In the genomic region with DNA sequence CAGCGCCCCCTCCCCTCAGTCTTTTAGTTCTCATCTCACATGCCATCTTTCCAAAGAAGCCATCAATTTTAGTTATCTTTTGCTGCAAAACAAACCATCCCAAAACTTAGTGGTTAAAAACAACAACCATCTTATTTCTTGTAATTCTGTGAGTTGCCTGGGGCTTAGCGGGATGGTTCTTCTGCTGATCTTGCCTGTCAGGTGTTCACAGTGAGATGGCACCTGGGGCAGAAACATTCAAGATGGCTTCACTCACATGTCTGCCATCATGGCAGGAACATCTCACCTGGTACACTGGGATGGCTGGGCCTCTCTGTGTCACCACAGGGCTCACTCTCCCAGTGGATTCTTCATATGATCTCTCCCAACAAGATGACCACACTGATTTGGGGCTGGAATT, we compare ENCODE assay signal across 22 cellular contexts.
A peak's percentile ranks its signal among the peaks of the same experiment; 100 is the strongest.
DNase-seq lines count a peak whose midpoint lies in the region; ATAC-seq, FAIRE-seq and TF ChIP-seq lines count a peak whose summit lies in the region.
"Had no signal": no experiment of that assay in that cellular context is flagged by ENCODE, and none has a peak within 500 bp of the region (broad histone marks: within the 10 kb centered on the region; RNA-seq: fewer than 3 reads in every experiment).

No MANE protein-coding gene starts in this region.

- no peak overlapping the region for H3K18ac ChIP-seq in H1 (ENCODE audit: extremely low read depth, low read length)

- H3K4me3 ChIP-seq in heart left ventricle (no peak overlapping the region), H1 (ENCODE audit: extremely low read depth in 1 of 4, insufficient read depth in 2 of 4, low read depth in 3 of 4, low read length in 4 of 4) (no peak overlapping the region)
- H3K4me3 ChIP-seq: A549; BLaER1 treated with 17β-estradiol and CSF1 and Interleukin-3, amounts not matched to agents 10 nM and 100 nM had no signal

- H3K79me2 ChIP-seq in H1 (ENCODE audit: control insufficient read depth in 1 of 2, insufficient read depth in 2 of 2, low read length in 2 of 2) = no peaks in the 10 kb centered on the region

- no peak overlapping the region for H4K5ac ChIP-seq in H1 (ENCODE audit: insufficient read length, low read depth, low read length)

- no peak overlapping the region for H3K56ac ChIP-seq in H1 (replicated peaks; ENCODE audit: insufficient read length, low read depth, low read length)

- no peak overlapping the region; the same call in 1 of the 2 replicates for H2BK12ac ChIP-seq in H1 (ENCODE audit: low read depth, low read length)

- H3K27ac ChIP-seq in heart left ventricle = no peak overlapping the region
- no peak overlapping the region for H3K27ac ChIP-seq in H1 (ENCODE audit: low read depth, low read length)
- H3K27ac ChIP-seq: 22Rv1; BLaER1 treated with 17β-estradiol and CSF1 and Interleukin-3, amounts not matched to agents 10 nM and 100 nM; C4-2B had no signal

- H3K14ac ChIP-seq in H1 (ENCODE audit: insufficient read length) = no peak overlapping the region

- TF ChIP-seq CTCF in heart left ventricle (IDR thresholded peaks at IDR 0.05) (no peak), H1 (IDR thresholded peaks at IDR 0.05; ENCODE audit: control extremely low read depth in 1 of 3, insufficient read depth in 1 of 3, low read depth in 1 of 3, low read length in 3 of 3) (no peak)

- H4K8ac ChIP-seq in H1 (ENCODE audit: extremely low read depth, insufficient read depth, low read length) = no peak overlapping the region

- no peak overlapping the region for H2BK120ac ChIP-seq in H1 (replicated peaks; ENCODE audit: low read depth, low read length)

- 71 to 96% (median 95%) methylated on average over 2 of the region's 2 CpGs for WGBS in heart left ventricle, 4 donors
- 94% methylated on average over 2 of the region's 2 CpGs; no CpG with 5 or more reads in 1 of the 2 experiments for WGBS in H1 (ENCODE audit: extremely low coverage in 1 of 2, insufficient coverage in 1 of 2, insufficient read length in 1 of 2, insufficient replicate concordance in 2 of 2, low coverage in 1 of 2, low lambda C conversion rate in 2 of 2, missing lambda C conversion rate in 1 of 2), 2 experiments

- TF ChIP-seq RAD21 in H1 (IDR thresholded peaks at IDR 0.05 in 1 of 2, conservative IDR thresholded peaks at IDR 0.05 in 1 of 2; ENCODE audit: low read depth in 2 of 2, low read length in 2 of 2) = no peak

- H3K27me3 ChIP-seq in heart left ventricle (no peaks in the 10 kb centered on the region), H1 (replicated peaks in 1 of 4; ENCODE audit: control insufficient read depth in 3 of 4, extremely low read depth in 1 of 4, insufficient read depth in 3 of 4, low read length in 3 of 4) (no peaks in the 10 kb centered on the region)
- H3K27me3 ChIP-seq: BLaER1 treated with 17β-estradiol and CSF1 and Interleukin-3, amounts not matched to agents 10 nM and 100 nM had no signal

- H3K4me1 ChIP-seq in heart left ventricle (no peaks in the 10 kb centered on the region), H1 (replicated peaks in 1 of 4; ENCODE audit: control insufficient read depth in 3 of 4, insufficient read depth in 4 of 4, low read length in 3 of 4) (peaks cover 0 to 10% (median 7%) of the 10 kb centered on the region in 4 experiments; a peak in 4 of 7 replicates)

- DNase-seq in cardiac septum (ENCODE audit: low spot score) (peak; percentile 38), heart left ventricle (no peak), H1 (ENCODE audit: low read depth in 1 of 2, low spot score in 2 of 2) (no peak), mesenteric fat pad (ENCODE audit: low spot score) (peak; percentile 16), NCI-H345 (lab: John Stamatoyannopoulos, UW) (no peak)
- DNase-seq in stimulated activated naive CD8-positive, alpha-beta T cell treated with anti-CD3 and anti-CD28 coated beads, Interleukin-15, Interleukin-2, amounts not matched to agents 100 U/mL and 50 U/mL, for 24 hours = no peak
- DNase-seq: AML-193; Caco-2; Calu3; CD4-positive, alpha-beta T cell; CD8-positive, alpha-beta T cell; DMS79 treated with DMSO at 0.1 percent for 48 hours; GF-D8 had no signal

- CTCF ChIA-PET in H1 (lab: Charles Lee; ENCODE audit: partially characterized antibody) = interaction anchor here (2.1 to 3.2 kb wide), 2 partner anchors 15 to 128 kb away, joined by 9 to 19 read pairs; no protein-coding TSS in a partner anchor

- TF ChIP-seq POLR2A in heart left ventricle (IDR thresholded peaks at IDR 0.05) (no peak), H1 (IDR thresholded peaks at IDR 0.05; ENCODE audit: control extremely low read depth in 1 of 2, low read depth in 2 of 2, low read length in 2 of 2) (no peak)

- peak overlapping the region; percentile 29 for H4K91ac ChIP-seq in H1 (replicated peaks; ENCODE audit: insufficient read length, low read length)

- FAIRE-seq in H1 (lab: Jason Lieb, UNC) = no peak
- FAIRE-seq: A549, D721Med, G401.6, GM12891, GM19239 had no signal

- H2AK5ac ChIP-seq in H1 (ENCODE audit: low read depth, low read length) = no peak overlapping the region; the same call in 1 of the 2 replicates

- no peak overlapping the region for H3K9ac ChIP-seq in H1 (replicated peaks in 1 of 4; ENCODE audit: extremely low read depth in 1 of 4, low read depth in 3 of 4, low read length in 3 of 4)
- H3K9ac ChIP-seq: BLaER1 treated with 17β-estradiol and CSF1 and Interleukin-3, amounts not matched to agents 10 nM and 100 nM had no signal

- POLR2A ChIA-PET in H1 (lab: Charles Lee; ENCODE audit: partially characterized antibody) = interaction anchor here (1.0 kb wide), 2 partner anchors 145 to 219 kb away, joined by 3 read pairs; partner anchors contain the start of gene MSH6

- H3K9me3 ChIP-seq in heart left ventricle (no peaks in the 10 kb centered on the region), H1 (ENCODE audit: insufficient read depth in 2 of 2, low read depth in 1 of 2, low read length in 1 of 2) (no peaks in the 10 kb centered on the region)
- H3K9me3 ChIP-seq: Caco-2 had no signal

- peak overlapping the region; percentile 51; the same call in 1 of the 2 replicates for H2BK20ac ChIP-seq in H1 (ENCODE audit: low read length)

- no peaks in the 10 kb centered on the region for H4K20me1 ChIP-seq in H1 (replicated peaks in 1 of 2; ENCODE audit: control insufficient read depth in 1 of 2, insufficient read depth in 2 of 2, low read length in 2 of 2)
- H4K20me1 ChIP-seq: BLaER1 treated with 17β-estradiol and CSF1 and Interleukin-3, amounts not matched to agents 10 nM and 100 nM had no signal

- H3K36me3 ChIP-seq in heart left ventricle (no peaks in the 10 kb centered on the region), H1 (ENCODE audit: control insufficient read depth in 2 of 4, insufficient read depth in 4 of 4, low read length in 3 of 4) (no peaks in the 10 kb centered on the region)
- H3K36me3 ChIP-seq: BLaER1 treated with 17β-estradiol and CSF1 and Interleukin-3, amounts not matched to agents 10 nM and 100 nM had no signal

- TF ChIP-seq EP300 in H1 (IDR thresholded peaks at IDR 0.05; ENCODE audit: borderline replicate concordance in 1 of 2, low read depth in 2 of 2, low read length in 2 of 2) = no peak

- H3K4me2 ChIP-seq in H1 (ENCODE audit: insufficient read depth in 1 of 2, low read depth in 2 of 2, low read length in 2 of 2) = no peak overlapping the region
- H3K4me2 ChIP-seq: A549; BLaER1 treated with 17β-estradiol and CSF1 and Interleukin-3, amounts not matched to agents 10 nM and 100 nM had no signal

- intact Hi-C loops in cardiac septum (cut with DNase I) = no loop called here
- intact Hi-C loops in heart left ventricle (cut with DNase I) = no loop called here

- H3K4ac ChIP-seq in H1 (replicated peaks; ENCODE audit: insufficient read length, low read depth, low read length) = no peak overlapping the region

- no peaks in the 10 kb centered on the region for H3K23me2 ChIP-seq in H1 (ENCODE audit: low read depth, low read length)

- H2AFZ ChIP-seq in H1 (ENCODE audit: low read length) = no peak overlapping the region

- ATAC-seq in heart left ventricle = no peak
- no peak for ATAC-seq in HG02763 (IDR thresholded peaks at IDR 0.05; ENCODE audit: unreplicated experiment)
- no peak for ATAC-seq in stimulated activated naive CD8-positive, alpha-beta T cell treated with anti-CD3 and anti-CD28 coated beads, Interleukin-15, Interleukin-2, amounts not matched to agents 100 U/mL and 50 U/mL, for 24 hours
- ATAC-seq: A549; CD8-positive, alpha-beta T cell had no signal

- no peaks in the 10 kb centered on the region for H3K79me1 ChIP-seq in H1 (ENCODE audit: low read depth, low read length)

- no peak overlapping the region for H3K23ac ChIP-seq in H1 (ENCODE audit: insufficient read length)

- no peak overlapping the region for H2BK5ac ChIP-seq in H1 (ENCODE audit: low read depth, low read length)

- no peak overlapping the region for H2BK15ac ChIP-seq in H1 (ENCODE audit: low read length)

TF ChIP-seq in H1, 55 proteins besides CTCF, POLR2A, EP300 and RAD21:
- no peak for TF ChIP-seq PHF8 (conservative IDR thresholded peaks at IDR 0.05; ENCODE audit: low read depth, low read length)
- no peak for TF ChIP-seq HDAC2 (IDR thresholded peaks at IDR 0.05; ENCODE audit: borderline replicate concordance in 1 of 2, low read depth in 2 of 2, low read length in 2 of 2)
- TF ChIP-seq RFX5 (IDR thresholded peaks at IDR 0.05; ENCODE audit: borderline replicate concordance, low read depth, low read length) = no peak
- TF ChIP-seq ASH2L (IDR thresholded peaks at IDR 0.05; ENCODE audit: low read length) = no peak
- TF ChIP-seq CEBPB (IDR thresholded peaks at IDR 0.05; ENCODE audit: low read depth, low read length) = no peak
- no peak for TF ChIP-seq TAF1 (IDR thresholded peaks at IDR 0.05; ENCODE audit: low read depth, low read length)
- no peak for TF ChIP-seq RBBP5 (IDR thresholded peaks at IDR 0.05; ENCODE audit: borderline replicate concordance, low read depth, low read length)
- TF ChIP-seq POU5F1 (IDR thresholded peaks at IDR 0.05; ENCODE audit: low read depth, low read length) = no peak
- TF ChIP-seq KDM4A (IDR thresholded peaks at IDR 0.05; ENCODE audit: low read depth, low read length, severe bottlenecking) = no peak
- TF ChIP-seq CTBP2 (IDR thresholded peaks at IDR 0.05; ENCODE audit: borderline replicate concordance, insufficient read depth, insufficient read length, low read length) = no peak

Comparison
In these comparisons a context has a peak if more than half of its experiments do, and no peak if none do; other contexts are left out.
1. DNase-seq: peak in cardiac septum (single experiment) and mesenteric fat pad (single experiment); none in heart left ventricle (0 of 5), H1 (0 of 2), NCI-H345 (single experiment) and stimulated activated naive CD8-positive, alpha-beta T cell treated with anti-CD3 and anti-CD28 coated beads, Interleukin-15, Interleukin-2, amounts not matched to agents 100 U/mL and 50 U/mL, for 24 hours (single experiment).